Comparison of ENCODE assay signal across 8 cellular contexts in genomic region chr22:42925031-42925430, GRCh38.
A peak's percentile ranks its signal among the peaks of the same experiment; 100 is the strongest.
DNase-seq lines count a peak whose midpoint lies in the region; ATAC-seq and TF ChIP-seq lines count a peak whose summit lies in the region.
"Not testable (repeated sequence)": the region's sequence is repeated elsewhere in the genome, so short reads cannot be mapped to it uniquely, and the experiment has no call there.

No MANE protein-coding gene starts in this region.

- H3K4me1 Mint-ChIP-seq in Caco-2 (ENCODE audit: low read depth, unreplicated experiment) = peaks cover 44% of the 10 kb centered on the region
- peaks cover 72% of the 10 kb centered on the region for H3K4me1 Mint-ChIP-seq in chondrocyte (ENCODE audit: low read depth)
- H3K4me1 Mint-ChIP-seq in natural killer cell = peaks cover 50 to 55% of the 10 kb centered on the region in 2 donors

- CTCF ChIA-PET in Caco-2 (lab: Charles Lee) = not testable (repeated sequence)

- H3K27me3 ChIP-seq in Caco-2 (replicated peaks; ENCODE audit: control insufficient read depth, insufficient read depth, low read length); gastroesophageal sphincter; sigmoid colon; stomach smooth muscle (ENCODE audit: control insufficient read depth in 1 of 2, insufficient read depth in 2 of 2, low read length in 2 of 2); aorta (ENCODE audit: control insufficient read depth in 1 of 2, insufficient read depth in 2 of 2, low read length in 1 of 2): not testable (repeated sequence)

- not testable (repeated sequence) for H3K27me3 Mint-ChIP-seq in Caco-2 (ENCODE audit: insufficient read depth, unreplicated experiment); chondrocyte (ENCODE audit: low read depth); natural killer cell (ENCODE audit: low read depth in 2 of 2)

- H3K9ac ChIP-seq in stomach smooth muscle (ENCODE audit: low read length in 2 of 2) = not testable (repeated sequence)

- peak overlapping the region; percentile 80 for H3K27ac Mint-ChIP-seq in Caco-2 (ENCODE audit: unreplicated experiment)
- not testable (repeated sequence) for H3K27ac Mint-ChIP-seq in chondrocyte (ENCODE audit: unreplicated experiment)
- peak overlapping the region; percentile 69 to 75 for H3K27ac Mint-ChIP-seq in natural killer cell

- H3K4me1 ChIP-seq in Caco-2 = peaks cover 22% of the 10 kb centered on the region
- H3K4me1 ChIP-seq in gastroesophageal sphincter = peaks cover 18 to 100% (median 63%) of the 10 kb centered on the region in 3 donors
- H3K4me1 ChIP-seq in sigmoid colon = peaks cover 0 to 92% (median 83%) of the 10 kb centered on the region in 4 donors
- peaks cover 57% of the 10 kb centered on the region for H3K4me1 ChIP-seq in stomach smooth muscle (ENCODE audit: control insufficient read depth, insufficient read depth, low read length)
- peaks cover 5 to 15% of the 10 kb centered on the region in 2 donors for H3K4me1 ChIP-seq in aorta (ENCODE audit: control insufficient read depth in 1 of 2, insufficient read depth in 2 of 2, low read length in 2 of 2)

- peaks cover 52% of the 10 kb centered on the region for H3K36me3 Mint-ChIP-seq in Caco-2 (ENCODE audit: insufficient read depth, unreplicated experiment)
- H3K36me3 Mint-ChIP-seq in chondrocyte (ENCODE audit: low read depth); natural killer cell: not testable (repeated sequence)

- 88 to 92% methylated on average over 2 to 10 of the region's 10 CpGs for WGBS in gastroesophageal sphincter (ENCODE audit: low coverage in 1 of 2), 2 donors
- 93 to 94% methylated on average over 10 of the region's 10 CpGs for WGBS in sigmoid colon, 2 donors
- 95% methylated on average over 10 of the region's 10 CpGs for WGBS in aorta, 2 donors

- H3K36me3 ChIP-seq in Caco-2 (ENCODE audit: control insufficient read depth, insufficient read depth, low read length); gastroesophageal sphincter; sigmoid colon; stomach smooth muscle (ENCODE audit: control insufficient read depth in 2 of 2, insufficient read depth in 2 of 2, low read length in 2 of 2); aorta (ENCODE audit: control insufficient read depth in 1 of 2, insufficient read depth in 2 of 2, low read length in 1 of 2): not testable (repeated sequence)

- TF ChIP-seq POLR2A in gastroesophageal sphincter (IDR thresholded peaks at IDR 0.05); sigmoid colon (IDR thresholded peaks at IDR 0.05): not testable (repeated sequence)

- TF ChIP-seq EP300 in gastroesophageal sphincter (IDR thresholded peaks at IDR 0.05); sigmoid colon (IDR thresholded peaks at IDR 0.05): not testable (repeated sequence)

- H3K9me3 ChIP-seq in Caco-2; gastroesophageal sphincter; sigmoid colon; stomach smooth muscle (ENCODE audit: control insufficient read depth in 2 of 2, low read length in 2 of 2); aorta (ENCODE audit: control insufficient read depth, low read length): not testable (repeated sequence)

- intact Hi-C loops in Caco-2 (cut with micrococcal nuclease; ENCODE audit: unreplicated experiment); aorta (cut with DNase I): not testable (repeated sequence)
- intact Hi-C loops in natural killer cell (cut with micrococcal nuclease) = loop anchor here (2.0 to 5.0 kb wide), 2 partner anchors 32 to 37 kb away; no protein-coding TSS in a partner anchor
- intact Hi-C loops in sigmoid colon (cut with DNase I) = loop anchor here (5.0 kb wide), 1 partner anchor 37 kb away; no protein-coding TSS in a partner anchor

- DNase-seq in Caco-2, natural killer cell: not testable (repeated sequence)
- DNase-seq in chondrocyte (ENCODE audit: low spot score) (peak; percentile 55), sigmoid colon (peak; percentile 46), aorta (peak; percentile 23 to 44)

- H3K4me3 ChIP-seq in Caco-2 (ENCODE audit: low read depth, low read length); gastroesophageal sphincter; sigmoid colon; stomach smooth muscle (ENCODE audit: low read length in 2 of 2); aorta (ENCODE audit: low read length in 2 of 2): not testable (repeated sequence)

- not testable (repeated sequence) for H3K4me3 Mint-ChIP-seq in Caco-2 (ENCODE audit: unreplicated experiment); chondrocyte (ENCODE audit: unreplicated experiment)
- H3K4me3 Mint-ChIP-seq in natural killer cell = peak overlapping the region; percentile 45

- H3K27ac ChIP-seq in VCaP (peak overlapping the region; percentile 95), gastroesophageal sphincter (peak overlapping the region in 3 of 4 donors; percentile 84 to 97 (median 96)), sigmoid colon (peak overlapping the region in 3 of 4 donors; percentile 88 to 94 (median 92)), stomach smooth muscle (ENCODE audit: low read length) (peak overlapping the region; percentile 55)
- H3K27ac ChIP-seq in aorta (ENCODE audit: low read depth in 1 of 2, low read length in 2 of 2) = not testable (repeated sequence)

- BruUV-seq in Caco-2 (replicated peaks; lab: Mats Ljungman, UMichigan) = not testable (repeated sequence)

- not testable (repeated sequence) for TF ChIP-seq CTCF in Caco-2 (IDR thresholded peaks at IDR 0.05; ENCODE audit: insufficient read depth in 1 of 2, low read depth in 1 of 2, low read length in 1 of 2, severe bottlenecking in 1 of 2, unreplicated experiment in 1 of 2); VCaP (conservative IDR thresholded peaks at IDR 0.05); chondrocyte (IDR thresholded peaks at IDR 0.05); gastroesophageal sphincter (IDR thresholded peaks at IDR 0.05); natural killer cell (IDR thresholded peaks at IDR 0.05); sigmoid colon (IDR thresholded peaks at IDR 0.05)

- not testable (repeated sequence) for ATAC-seq in gastroesophageal sphincter; natural killer cell; aorta (ENCODE audit: low FRiP score)

- H3K9me3 Mint-ChIP-seq in Caco-2 (ENCODE audit: unreplicated experiment); chondrocyte (ENCODE audit: low read depth); natural killer cell: not testable (repeated sequence)

- POLR2A ChIA-PET in Caco-2 (lab: Charles Lee) = not testable (repeated sequence)
